In genomic region chr15:96600350-96600749, GRCh38 we compare ENCODE assay signal across 28 cellular contexts.
"Had no signal": no experiment of that assay in that cellular context is flagged by ENCODE, and none has a peak within 500 bp of the region (broad histone marks: within the 10 kb centered on the region; RNA-seq: fewer than 3 reads in every experiment).

No MANE protein-coding gene starts in this region.

- H3K4me3 ChIP-seq: stomach, suprapubic skin, testis, thoracic aorta, thyroid gland, tibial artery, tibial nerve, transverse colon, upper lobe of left lung, upper lobe of right lung, uterus, vagina had no signal

- H3K4me1 Mint-ChIP-seq: stimulated activated effector memory CD8-positive, alpha-beta T cell treated with anti-CD3 and anti-CD28 coated beads, Interleukin-12 subunit alpha, Interleukin-12 subunit beta, amount 100 ng/mL, for 72 hours; stimulated activated memory B cell treated with anti-CD40 and anti-IgM and Interleukin-4, amounts not matched to agents 10 μg/mL and 1 μg/mL and 100 μg/mL, for 72 hours; stimulated activated naive B cell treated with anti-CD40 and anti-IgM and Interleukin-4, amounts not matched to agents 10 μg/mL and 1 μg/mL and 100 μg/mL, for 72 hours; stimulated activated naive CD8-positive, alpha-beta T cell treated with anti-CD3 and anti-CD28 coated beads, Interleukin-15, amount 100 ng/mL, for 72 hours had no signal

- ATAC-seq: stimulated activated effector memory CD8-positive, alpha-beta T cell treated with anti-CD3 and anti-CD28 coated beads, Interleukin-12 subunit alpha, Interleukin-12 subunit beta, amount 100 ng/mL, for 72 hours; stimulated activated memory B cell treated with anti-CD40 and anti-IgM and Interleukin-4, amounts not matched to agents 10 μg/mL and 1 μg/mL and 100 μg/mL, for 72 hours; stimulated activated naive B cell treated with anti-CD40 and anti-IgM and Interleukin-4, amounts not matched to agents 10 μg/mL and 1 μg/mL and 100 μg/mL, for 72 hours; stimulated activated naive CD8-positive, alpha-beta T cell treated with anti-CD3 and anti-CD28 coated beads, Interleukin-15, amount 100 ng/mL, for 72 hours; stimulated activated naive CD8-positive, alpha-beta T cell treated with anti-CD3 and anti-CD28 coated beads, Interleukin-15, Interleukin-2, amounts not matched to agents 100 U/mL and 50 U/mL, for 24 hours; upper lobe of right lung had no signal

- H3K27ac Mint-ChIP-seq: stimulated activated effector memory CD8-positive, alpha-beta T cell treated with anti-CD3 and anti-CD28 coated beads, Interleukin-12 subunit alpha, Interleukin-12 subunit beta, amount 100 ng/mL, for 72 hours; stimulated activated memory B cell treated with anti-CD40 and anti-IgM and Interleukin-4, amounts not matched to agents 10 μg/mL and 1 μg/mL and 100 μg/mL, for 72 hours; stimulated activated naive B cell treated with anti-CD40 and anti-IgM and Interleukin-4, amounts not matched to agents 10 μg/mL and 1 μg/mL and 100 μg/mL, for 72 hours; stimulated activated naive CD8-positive, alpha-beta T cell treated with anti-CD3 and anti-CD28 coated beads, Interleukin-15, amount 100 ng/mL, for 72 hours; stimulated activated naive CD8-positive, alpha-beta T cell treated with anti-CD3 and anti-CD28 coated beads, Interleukin-15, Interleukin-2, amounts not matched to agents 100 ng/mL and 50 ng/mL, for 24 hours had no signal

- H3K4me3 Mint-ChIP-seq: stimulated activated effector memory CD8-positive, alpha-beta T cell treated with anti-CD3 and anti-CD28 coated beads, Interleukin-12 subunit alpha, Interleukin-12 subunit beta, amount 100 ng/mL, for 72 hours; stimulated activated memory B cell treated with anti-CD40 and anti-IgM and Interleukin-4, amounts not matched to agents 10 μg/mL and 1 μg/mL and 100 μg/mL, for 72 hours; stimulated activated naive B cell treated with anti-CD40 and anti-IgM and Interleukin-4, amounts not matched to agents 10 μg/mL and 1 μg/mL and 100 μg/mL, for 72 hours; stimulated activated naive CD8-positive, alpha-beta T cell treated with anti-CD3 and anti-CD28 coated beads, Interleukin-15, amount 100 ng/mL, for 72 hours; stimulated activated naive CD8-positive, alpha-beta T cell treated with anti-CD3 and anti-CD28 coated beads, Interleukin-15, Interleukin-2, amounts not matched to agents 100 ng/mL and 50 ng/mL, for 24 hours had no signal

- DNase-seq: stimulated activated CD4-positive, alpha-beta T cell treated with anti-CD3 and anti-CD28 coated beads, Interleukin-2, amount 100 ng/mL, for 48 hours; stimulated activated CD4-positive, alpha-beta T cell treated with anti-CD3 and anti-CD28 coated beads, Interleukin-4, amount 100 ng/mL, for 1 hour; stimulated activated CD4-positive, alpha-beta T cell treated with anti-CD3 and anti-CD28 coated beads, Interleukin-4, amount 100 ng/mL, for 24 hours; stimulated activated CD4-positive, alpha-beta T cell treated with anti-CD3 and anti-CD28 coated beads, Interleukin-4, amount 100 ng/mL, for 4 hours; stimulated activated CD8-positive, alpha-beta memory T cell treated with anti-CD3 and anti-CD28 coated beads, Interleukin-4, amount 100 ng/mL, for 48 hours; stimulated activated naive B cell treated with anti-CD40 and anti-IgM and Interleukin-4, amounts not matched to agents 10 μg/mL and 1 μg/mL and 100 μg/mL, for 72 hours; stimulated activated naive CD4-positive, alpha-beta T cell; stimulated activated naive CD4-positive, alpha-beta T cell treated with Interleukin-2 at 50 U/mL for 16 hours; stimulated activated naive CD8-positive, alpha-beta T cell treated with anti-CD3 and anti-CD28 coated beads, Interleukin-15, amount 100 ng/mL, for 72 hours; stimulated activated naive CD8-positive, alpha-beta T cell treated with anti-CD3 and anti-CD28 coated beads, Interleukin-15, Interleukin-2, amounts not matched to agents 100 U/mL and 50 U/mL, for 24 hours; stomach; substantia nigra; testis; thyroid gland; tibial artery; transverse colon; trophoblast cell; upper lobe of left lung; upper lobe of right lung; uterus had no signal

- H3K36me3 Mint-ChIP-seq: stimulated activated effector memory CD8-positive, alpha-beta T cell treated with anti-CD3 and anti-CD28 coated beads, Interleukin-12 subunit alpha, Interleukin-12 subunit beta, amount 100 ng/mL, for 72 hours; stimulated activated memory B cell treated with anti-CD40 and anti-IgM and Interleukin-4, amounts not matched to agents 10 μg/mL and 1 μg/mL and 100 μg/mL, for 72 hours; stimulated activated naive B cell treated with anti-CD40 and anti-IgM and Interleukin-4, amounts not matched to agents 10 μg/mL and 1 μg/mL and 100 μg/mL, for 72 hours had no signal

- FAIRE-seq: urothelium cell line had no signal

- H3K27me3 Mint-ChIP-seq: stimulated activated memory B cell treated with anti-CD40 and anti-IgM and Interleukin-4, amounts not matched to agents 10 μg/mL and 1 μg/mL and 100 μg/mL, for 72 hours; stimulated activated naive B cell treated with anti-CD40 and anti-IgM and Interleukin-4, amounts not matched to agents 10 μg/mL and 1 μg/mL and 100 μg/mL, for 72 hours; stimulated activated naive CD8-positive, alpha-beta T cell treated with anti-CD3 and anti-CD28 coated beads, Interleukin-15, amount 100 ng/mL, for 72 hours; stimulated activated naive CD8-positive, alpha-beta T cell treated with anti-CD3 and anti-CD28 coated beads, Interleukin-15, Interleukin-2, amounts not matched to agents 100 ng/mL and 50 ng/mL, for 24 hours had no signal

- H3K9me3 ChIP-seq: stomach, suprapubic skin, testis, thoracic aorta, thyroid gland, tibial artery, tibial nerve, transverse colon, upper lobe of left lung, upper lobe of right lung, uterus, vagina had no signal

- H3K27ac ChIP-seq: stomach, suprapubic skin, testis, thoracic aorta, thyroid gland, tibial artery, tibial nerve, transverse colon, upper lobe of left lung, upper lobe of right lung, uterus, vagina had no signal

- H3K36me3 ChIP-seq: stomach, suprapubic skin, thoracic aorta, thyroid gland, tibial artery, tibial nerve, transverse colon, upper lobe of left lung, upper lobe of right lung, uterus, vagina had no signal

- H3K4me1 ChIP-seq: stomach, suprapubic skin, testis, thyroid gland, tibial artery, tibial nerve, transverse colon, upper lobe of left lung, upper lobe of right lung, uterus, vagina had no signal

- H3K9me3 Mint-ChIP-seq: stimulated activated effector memory CD8-positive, alpha-beta T cell treated with anti-CD3 and anti-CD28 coated beads, Interleukin-12 subunit alpha, Interleukin-12 subunit beta, amount 100 ng/mL, for 72 hours; stimulated activated memory B cell treated with anti-CD40 and anti-IgM and Interleukin-4, amounts not matched to agents 10 μg/mL and 1 μg/mL and 100 μg/mL, for 72 hours; stimulated activated naive B cell treated with anti-CD40 and anti-IgM and Interleukin-4, amounts not matched to agents 10 μg/mL and 1 μg/mL and 100 μg/mL, for 72 hours; stimulated activated naive CD8-positive, alpha-beta T cell treated with anti-CD3 and anti-CD28 coated beads, Interleukin-15, amount 100 ng/mL, for 72 hours had no signal

- H3K27me3 ChIP-seq: stomach, testis, thyroid gland, tibial nerve, transverse colon, upper lobe of left lung, upper lobe of right lung, uterus, vagina had no signal
